ENCODE assay signal across 8 cellular contexts in genomic region chr7:5633161-5634106, GRCh38. TPM values are rescaled to one million over a fixed set of nuclear protein-coding genes. Genes with fewer than 3 reads are reported as not detected.
DNase-seq lines count a peak whose midpoint lies in the region; ATAC-seq and TF ChIP-seq lines count a peak whose summit lies in the region.

No MANE protein-coding gene starts in this region.

- peaks cover 6% of the 10 kb centered on the region for H3K79me2 ChIP-seq in trophoblast cell (ENCODE audit: control insufficient read depth, insufficient read depth, low read length, poor library complexity)

- no peak overlapping the region for H2AFZ ChIP-seq in trophoblast cell (ENCODE audit: insufficient read depth, low read length, poor library complexity)

- in situ Hi-C loops in GM13976 (cut with MboI; ENCODE audit: low sequenced_read_pairs, unreplicated experiment): no loop called here

- H3K27ac Mint-ChIP-seq in activated naive CD8-positive, alpha-beta T cell treated with anti-CD3 and anti-CD28 coated beads, Interleukin-2, amount 50 U/mL, for 24 hours: peak overlapping the region; percentile 23

- H3K4me1 ChIP-seq in ES-I3 (ENCODE audit: insufficient read depth, low read length) (peaks cover 50% of the 10 kb centered on the region), trophoblast cell (ENCODE audit: control insufficient read depth in 1 of 2, insufficient read depth in 2 of 2, low read length in 2 of 2) (peaks cover 37 to 46% of the 10 kb centered on the region in 2 experiments)

- H3K9ac ChIP-seq in ES-I3 (ENCODE audit: low read depth, low read length) (peak overlapping the region; percentile 42), trophoblast cell (ENCODE audit: low read length) (no peak overlapping the region)

- H3K9me3 ChIP-seq in ES-I3 (ENCODE audit: control insufficient read depth, insufficient read depth, low read length): no peaks in the 10 kb centered on the region
- H3K9me3 ChIP-seq in trophoblast cell (ENCODE audit: insufficient read depth, low read depth, low read length): no peaks in the 10 kb centered on the region

- no peak for ATAC-seq in activated naive CD8-positive, alpha-beta T cell treated with anti-CD3 and anti-CD28 coated beads, Interleukin-2, amount 50 U/mL, for 24 hours
- no peak for ATAC-seq in GM19023 (IDR thresholded peaks at IDR 0.05; ENCODE audit: unreplicated experiment)
- ATAC-seq in left lobe of liver: no peak

- no peak overlapping the region for H3K14ac ChIP-seq in trophoblast cell (ENCODE audit: low read length)

- H3K4me1 Mint-ChIP-seq in activated naive CD8-positive, alpha-beta T cell treated with anti-CD3 and anti-CD28 coated beads, Interleukin-2, amount 50 U/mL, for 24 hours: peaks cover 37% of the 10 kb centered on the region

- no peak overlapping the region for H4K91ac ChIP-seq in trophoblast cell (ENCODE audit: low read depth, low read length)

- no peak overlapping the region for H4K12ac ChIP-seq in trophoblast cell (ENCODE audit: low read depth, low read length)

- H2BK5ac ChIP-seq in trophoblast cell (ENCODE audit: low read depth, low read length, poor library complexity): no peak overlapping the region

- H3K27me3 Mint-ChIP-seq in activated naive CD8-positive, alpha-beta T cell treated with anti-CD3 and anti-CD28 coated beads, Interleukin-2, amount 50 U/mL, for 24 hours: no peaks in the 10 kb centered on the region

- no peak overlapping the region for H3K4me2 ChIP-seq in trophoblast cell (ENCODE audit: low read length)

- no CpG with 5 or more reads among the region's 22 CpGs for WGBS in trophoblast cell (ENCODE audit: extremely low coverage, insufficient coverage, insufficient read length)

- H2BK12ac ChIP-seq in trophoblast cell (ENCODE audit: low read length): no peak overlapping the region

- DNase-seq in activated naive CD8-positive, alpha-beta T cell treated with anti-CD3 and anti-CD28 coated beads, Interleukin-2, amount 50 U/mL, for 24 hours: no peak
- DNase-seq in head of caudate nucleus (peak in 41 of 42 donors; percentile 37 to 89 (median 65)), retina (peak; percentile 27), GM13976 (ENCODE audit: low spot score) (no peak), trophoblast cell (no peak), left lobe of liver (ENCODE audit: low spot score) (no peak)

- no peaks in the 10 kb centered on the region for H3K9me3 Mint-ChIP-seq in activated naive CD8-positive, alpha-beta T cell treated with anti-CD3 and anti-CD28 coated beads, Interleukin-2, amount 50 U/mL, for 24 hours

- H2AK5ac ChIP-seq in trophoblast cell (ENCODE audit: low read length): no peak overlapping the region

- H3K27me3 ChIP-seq in trophoblast cell (ENCODE audit: insufficient read depth, low read length): no peaks in the 10 kb centered on the region

- H3K18ac ChIP-seq in trophoblast cell (ENCODE audit: low read length): no peak overlapping the region

- H3K4me3 ChIP-seq in trophoblast cell (ENCODE audit: low read depth, low read length): no peak overlapping the region

- peaks cover 33% of the 10 kb centered on the region for H3K36me3 Mint-ChIP-seq in activated naive CD8-positive, alpha-beta T cell treated with anti-CD3 and anti-CD28 coated beads, Interleukin-2, amount 50 U/mL, for 24 hours (ENCODE audit: low read depth)

- peaks cover 35% of the 10 kb centered on the region for H3K79me1 ChIP-seq in trophoblast cell (ENCODE audit: low read length)

- intact Hi-C loops in head of caudate nucleus (cut with DNase I): loop anchor here (5.0 kb wide), 1 partner anchor 36 kb away; no protein-coding TSS in a partner anchor

- no peak overlapping the region for H2BK120ac ChIP-seq in trophoblast cell (ENCODE audit: insufficient read depth, low read length, poor library complexity)

- H3K27ac ChIP-seq in trophoblast cell (ENCODE audit: low read depth, low read length): no peak overlapping the region

- TF ChIP-seq CTCF in GM13976 (IDR thresholded peaks at IDR 0.05; ENCODE audit: borderline replicate concordance, control extremely low read depth, extremely low read depth, insufficient read depth, missing control alignments): no peak

- H3K4me3 Mint-ChIP-seq in activated naive CD8-positive, alpha-beta T cell treated with anti-CD3 and anti-CD28 coated beads, Interleukin-2, amount 50 U/mL, for 24 hours: no peak overlapping the region

- no peak overlapping the region for H4K8ac ChIP-seq in trophoblast cell (ENCODE audit: low read depth, low read length)

- no peak overlapping the region for H3K23ac ChIP-seq in trophoblast cell (ENCODE audit: low read length)

- H3K36me3 ChIP-seq in ES-I3 (ENCODE audit: insufficient read depth, low read length) (no peaks in the 10 kb centered on the region), trophoblast cell (ENCODE audit: control insufficient read depth in 1 of 2, insufficient read depth in 2 of 2, low read length in 2 of 2) (peaks cover 2 to 10% of the 10 kb centered on the region in 2 experiments)

- no peak overlapping the region for H3K4ac ChIP-seq in trophoblast cell (ENCODE audit: low read depth, low read length)

RNA-seq across cellular contexts. Expression of gene FSCN1, which starts 40.8 kb away (rescaled TPM):
- 507 and 526 TPM in 2 replicates for polyA plus RNA-seq in trophoblast cell (2013)
- total RNA-seq in left lobe of liver: 13.9 TPM

Comparison
In these comparisons a context has a peak if more than half of its experiments do, and no peak if none do; other contexts are left out.
1. DNase-seq: peak in head of caudate nucleus (41 of 42) and retina (single experiment); none in activated naive CD8-positive, alpha-beta T cell treated with anti-CD3 and anti-CD28 coated beads, Interleukin-2, amount 50 U/mL, for 24 hours (single experiment), GM13976 (single experiment), trophoblast cell (0 of 2) and left lobe of liver (single experiment).